In genomic region chr19:1469936-1470863, GRCh38 we compare ENCODE assay signal across 8 cellular contexts. TPM values are rescaled to one million over a fixed set of nuclear protein-coding genes. Genes with fewer than 3 reads are reported as not detected.
DNase-seq lines count a peak whose midpoint lies in the region; ATAC-seq and TF ChIP-seq lines count a peak whose summit lies in the region.

No MANE protein-coding gene starts in this region.

- H3K4me1 Mint-ChIP-seq in activated T-cell treated with anti-CD3 and anti-CD28 coated beads, Interleukin-2, amount 50 U/mL, for 24 hours (ENCODE audit: low read depth) = peaks cover 19% of the 10 kb centered on the region
- no peaks in the 10 kb centered on the region for H3K4me1 Mint-ChIP-seq in endothelial cell (ENCODE audit: unreplicated experiment)

- peaks cover 9% of the 10 kb centered on the region for H3K36me3 Mint-ChIP-seq in activated T-cell treated with anti-CD3 and anti-CD28 coated beads, Interleukin-2, amount 50 U/mL, for 24 hours (ENCODE audit: low read depth)
- peaks cover 4% of the 10 kb centered on the region for H3K36me3 Mint-ChIP-seq in endothelial cell (ENCODE audit: low read depth, unreplicated experiment)

- intact Hi-C loops in sciatic nerve (cut with DNase I) = no loop called here

- no peaks in the 10 kb centered on the region for H3K9me3 ChIP-seq in ES-I3 (ENCODE audit: control insufficient read depth, insufficient read depth, low read length)
- H3K9me3 ChIP-seq in gastroesophageal sphincter = no peaks in the 10 kb centered on the region
- no peaks in the 10 kb centered on the region for H3K9me3 ChIP-seq in BE2C

- no peaks in the 10 kb centered on the region for H3K9me3 Mint-ChIP-seq in activated T-cell treated with anti-CD3 and anti-CD28 coated beads, Interleukin-2, amount 50 U/mL, for 24 hours
- H3K9me3 Mint-ChIP-seq in endothelial cell (ENCODE audit: unreplicated experiment) = no peaks in the 10 kb centered on the region

- TF ChIP-seq CTCF in gastroesophageal sphincter (IDR thresholded peaks at IDR 0.05) (no peak), BE2C (IDR thresholded peaks at IDR 0.05; ENCODE audit: low read depth, low read length) (no peak), endothelial cell (IDR thresholded peaks at IDR 0.05; ENCODE audit: unreplicated experiment) (no peak)

- TF ChIP-seq POLR2A in gastroesophageal sphincter (IDR thresholded peaks at IDR 0.05) = no peak

- peak overlapping the region; percentile 4 to 51 for H3K4me3 ChIP-seq in gastroesophageal sphincter
- no peak overlapping the region for H3K4me3 ChIP-seq in BE2C (ENCODE audit: low read depth, low read length)

- H3K27ac ChIP-seq in gastroesophageal sphincter = no peak overlapping the region

- H3K36me3 ChIP-seq in ES-I3 (ENCODE audit: insufficient read depth, low read length) (no peaks in the 10 kb centered on the region), gastroesophageal sphincter (peaks cover 0 to 30% of the 10 kb centered on the region in 2 donors), BE2C (peaks cover 13% of the 10 kb centered on the region)

- DNase-seq in NCI-H2227 treated with DMSO at 0.1 percent for 48 hours (lab: John Stamatoyannopoulos, UW) (peak; percentile 81), sciatic nerve (ENCODE audit: low spot score) (no peak), BE2C (no peak), endothelial cell (ENCODE audit: low spot score) (no peak)
- DNase-seq in activated T-cell treated with anti-CD3 and anti-CD28 coated beads, Interleukin-2, amount 50 U/mL, for 24 hours = peak; percentile 84

- H3K4me3 Mint-ChIP-seq in activated T-cell treated with anti-CD3 and anti-CD28 coated beads, Interleukin-2, amount 50 U/mL, for 24 hours = peak overlapping the region; percentile 44
- no peak overlapping the region for H3K4me3 Mint-ChIP-seq in endothelial cell (ENCODE audit: unreplicated experiment)

- H3K27me3 ChIP-seq in gastroesophageal sphincter = peaks cover 97% of the 10 kb centered on the region
- H3K27me3 ChIP-seq in BE2C = no peaks in the 10 kb centered on the region

- peaks cover 11% of the 10 kb centered on the region for H3K27me3 Mint-ChIP-seq in activated T-cell treated with anti-CD3 and anti-CD28 coated beads, Interleukin-2, amount 50 U/mL, for 24 hours
- H3K27me3 Mint-ChIP-seq in endothelial cell (ENCODE audit: unreplicated experiment) = peaks cover 11% of the 10 kb centered on the region

- peak overlapping the region; percentile 46 for H3K9ac ChIP-seq in ES-I3 (ENCODE audit: low read depth, low read length)

- ATAC-seq in gastroesophageal sphincter = peak; percentile 32
- ATAC-seq in sciatic nerve = peak; percentile 40
- no peak for ATAC-seq in HG02884 (IDR thresholded peaks at IDR 0.05; ENCODE audit: unreplicated experiment)

- TF ChIP-seq EP300 in gastroesophageal sphincter (IDR thresholded peaks at IDR 0.05) = no peak

- no peaks in the 10 kb centered on the region; the same call in 1 of the 2 replicates for H3K4me1 ChIP-seq in ES-I3 (ENCODE audit: insufficient read depth, low read length)
- H3K4me1 ChIP-seq in gastroesophageal sphincter = peaks cover 14 to 100% (median 50%) of the 10 kb centered on the region in 3 donors
- peaks cover 14% of the 10 kb centered on the region for H3K4me1 ChIP-seq in BE2C

- no CpG with 5 or more reads among the region's 90 CpGs for WGBS in gastroesophageal sphincter (ENCODE audit: low coverage in 1 of 2), 2 donors

- peak overlapping the region; percentile 82 for H3K27ac Mint-ChIP-seq in activated T-cell treated with anti-CD3 and anti-CD28 coated beads, Interleukin-2, amount 50 U/mL, for 24 hours
- H3K27ac Mint-ChIP-seq in endothelial cell (ENCODE audit: unreplicated experiment) = no peak overlapping the region

RNA-seq across cellular contexts. Expression of gene C19orf25, which starts 8.8 kb away (rescaled TPM):
- total RNA-seq in gastroesophageal sphincter (10 to 100 TPM; 20.6 to 40.0 (median 28.2) TPM), sciatic nerve (22.1 TPM), endothelial cell (ENCODE audit: unreplicated experiment) (29.7 TPM)
- polyA plus RNA-seq in BE2C (2012; ENCODE audit: insufficient read depth, insufficient read length, low read depth) = 162 TPM

RNA-seq across cellular contexts. Expression of gene PCSK4, which starts 19.9 kb away (rescaled TPM):
- total RNA-seq in gastroesophageal sphincter (1 to 10 TPM in 3 of 4 donors, under 1 TPM in 1; 0.94 to 2.2 (median 2.0) TPM), sciatic nerve (2.5 TPM), endothelial cell (ENCODE audit: unreplicated experiment) (8.4 TPM)
- polyA plus RNA-seq in BE2C (2012; ENCODE audit: insufficient read depth, insufficient read length, low read depth) = 3.1 TPM

RNA-seq across cellular contexts. Expression of gene APC2, which starts 20.3 kb away (rescaled TPM):
- total RNA-seq in gastroesophageal sphincter (1 to 10 TPM in 1 of 4 donors, under 1 TPM in 3; 0.02 to 1.2 (median 0.35) TPM), sciatic nerve (6.0 TPM), endothelial cell (ENCODE audit: unreplicated experiment) (1.9 TPM)
- 28.2 TPM for polyA plus RNA-seq in BE2C (2012; ENCODE audit: insufficient read depth, insufficient read length, low read depth)

RNA-seq across cellular contexts. Expression of gene REEP6, which starts 20.8 kb away (rescaled TPM):
- total RNA-seq in gastroesophageal sphincter (under 1 TPM in 3 of 4 donors, not detected in 1; 0.32 to 0.96 (median 0.40) TPM), sciatic nerve (3.9 TPM), endothelial cell (ENCODE audit: unreplicated experiment) (2.3 TPM)
- 4.7 TPM for polyA plus RNA-seq in BE2C (2012; ENCODE audit: insufficient read depth, insufficient read length, low read depth)

RNA-seq across cellular contexts. Expression of gene RPS15, which starts 32.0 kb away (rescaled TPM):
- total RNA-seq in gastroesophageal sphincter (1,000 to 10,000 TPM; 1,291 to 3,466 (median 2,344) TPM), sciatic nerve (753 TPM), endothelial cell (ENCODE audit: unreplicated experiment) (1,175 TPM)
- 4,587 TPM for polyA plus RNA-seq in BE2C (2012; ENCODE audit: insufficient read depth, insufficient read length, low read depth)

Comparison
In these comparisons a context has a peak if more than half of its experiments do, and no peak if none do; other contexts are left out.
1. DNase-seq: peak in NCI-H2227 treated with DMSO at 0.1 percent for 48 hours (single experiment) and activated T-cell treated with anti-CD3 and anti-CD28 coated beads, Interleukin-2, amount 50 U/mL, for 24 hours (single experiment); none in sciatic nerve (single experiment), BE2C (single experiment) and endothelial cell (single experiment).